8 cellular contexts compared by ENCODE assay signal in genomic region chr4:27861381-27861787, GRCh38.
A peak's percentile ranks its signal among the peaks of the same experiment; 100 is the strongest.
DNase-seq lines count a peak whose midpoint lies in the region; ATAC-seq and TF ChIP-seq lines count a peak whose summit lies in the region.

No MANE protein-coding gene starts in this region.

- no peak for TF ChIP-seq CTCF in endothelial cell (IDR thresholded peaks at IDR 0.05; ENCODE audit: unreplicated experiment)

- peak; percentile 53 for DNase-seq in NCI-H226
- peak; percentile 47 for DNase-seq in endothelial cell (ENCODE audit: low spot score)
- DNase-seq in occipital lobe (lab: John Stamatoyannopoulos, UW): peak; percentile 9
- no peak for DNase-seq in NOMO-1 (lab: John Stamatoyannopoulos, UW; ENCODE audit: unreplicated experiment in 2 of 2)
- DNase-seq in NCI-H128 (lab: John Stamatoyannopoulos, UW; ENCODE audit: unreplicated experiment): no peak

- no peaks in the 10 kb centered on the region for H3K4me1 Mint-ChIP-seq in endothelial cell (ENCODE audit: unreplicated experiment)

- H3K27me3 Mint-ChIP-seq in endothelial cell (ENCODE audit: unreplicated experiment): no peaks in the 10 kb centered on the region

- ATAC-seq in GM18867 (IDR thresholded peaks at IDR 0.05; ENCODE audit: unreplicated experiment) (peak; percentile 60), GM18502 (IDR thresholded peaks at IDR 0.05; ENCODE audit: poor library complexity, unreplicated experiment) (no peak), GM19467 (IDR thresholded peaks at IDR 0.05; ENCODE audit: unreplicated experiment) (no peak)

- no peaks in the 10 kb centered on the region for H3K36me3 Mint-ChIP-seq in endothelial cell (ENCODE audit: low read depth, unreplicated experiment)

- H3K4me3 Mint-ChIP-seq in endothelial cell (ENCODE audit: unreplicated experiment): no peak overlapping the region

- H3K9me3 Mint-ChIP-seq in endothelial cell (ENCODE audit: unreplicated experiment): no peaks in the 10 kb centered on the region

- no peak overlapping the region for H3K27ac Mint-ChIP-seq in endothelial cell (ENCODE audit: unreplicated experiment)

Comparison
In these comparisons a context has a peak if more than half of its experiments do, and no peak if none do; other contexts are left out.
1. DNase-seq: peak in NCI-H226 (single experiment), endothelial cell (single experiment) and occipital lobe (single experiment); none in NOMO-1 (0 of 2) and NCI-H128 (single experiment).